Comparison of ENCODE assay signal across 1 cellular context in the genomic region with DNA sequence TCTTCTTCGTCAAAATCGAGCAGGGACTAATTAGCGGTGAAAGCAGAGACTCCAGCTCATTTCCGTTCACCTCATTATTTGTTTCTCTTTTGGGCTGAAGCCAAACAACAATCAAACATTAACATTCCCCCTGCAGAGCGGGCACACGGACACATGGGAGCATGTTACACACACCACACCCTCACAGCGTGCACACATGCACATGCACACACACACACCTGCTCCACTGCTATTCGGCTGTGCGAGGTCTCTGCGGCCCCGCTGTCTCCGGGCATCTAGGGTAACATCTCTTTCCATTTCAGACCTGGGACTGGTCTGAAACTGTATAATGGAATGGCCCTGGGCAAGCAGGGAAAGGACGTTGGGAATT.
TF ChIP-seq lines count a peak whose summit lies in the region.

No MANE protein-coding gene starts in this region.

TF ChIP-seq in GM23338, 12 proteins besides CTCF, POLR2A, EP300 and RAD21 (continued from another document):
- TF ChIP-seq ZNF462 (CRISPR knock-in tag; IDR thresholded peaks at IDR 0.05) (no peak), POLR2AphosphoS5 (IDR thresholded peaks at IDR 0.05; ENCODE audit: low read depth) (no peak), REST (IDR thresholded peaks at IDR 0.05; ENCODE audit: unreplicated experiment) (no peak)
